ENCODE assay signal across 9 cellular contexts in the genomic region with DNA sequence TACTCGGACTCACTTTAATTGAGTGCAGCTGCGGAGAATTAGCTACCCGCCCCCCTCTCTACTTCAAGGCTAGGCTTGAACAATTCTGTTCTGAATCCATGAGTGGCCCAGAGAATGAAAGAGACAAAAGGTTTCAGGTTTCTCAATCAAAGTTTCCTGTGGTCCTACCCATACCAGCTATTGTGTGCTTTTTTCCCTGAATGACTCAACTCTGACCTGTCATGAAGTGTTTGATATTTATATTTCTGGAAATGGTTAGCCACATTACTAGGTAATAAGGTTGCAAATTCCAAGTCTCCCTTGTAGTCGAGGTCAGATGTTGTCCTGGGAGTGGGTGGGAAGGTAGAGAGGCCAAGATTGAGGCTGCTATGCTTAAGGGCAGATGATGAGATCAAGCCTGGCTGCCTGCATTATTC.
A peak's percentile ranks its signal among the peaks of the same experiment; 100 is the strongest.
DNase-seq lines count a peak whose midpoint lies in the region; ATAC-seq, FAIRE-seq and TF ChIP-seq lines count a peak whose summit lies in the region.
"Had no signal": no experiment of that assay in that cellular context is flagged by ENCODE, and none has a peak within 500 bp of the region (broad histone marks: within the 10 kb centered on the region; RNA-seq: fewer than 3 reads in every experiment).

No MANE protein-coding gene starts in this region.

- peak; percentile 98 for DNase-seq in Caki2 (ENCODE audit: low read depth)
- DNase-seq in RWPE2 (ENCODE audit: low spot score): peak; percentile 72
- peak; percentile 31 for DNase-seq in left cardiac atrium
- DNase-seq in GM12891 (ENCODE audit: insufficient read length, low spot score): no peak
- DNase-seq in CD14-positive monocyte (ENCODE audit: low spot score): no peak
- no peak for DNase-seq in activated CD4-positive, alpha-beta T cell treated with anti-CD3 and anti-CD28 coated beads for 4 hours

- peaks cover 49% of the 10 kb centered on the region for H3K4me1 Mint-ChIP-seq in CD14-positive monocyte

- TF ChIP-seq CTCF in RWPE2 (IDR thresholded peaks at IDR 0.05; ENCODE audit: poor library complexity, severe bottlenecking): no peak
- TF ChIP-seq CTCF in CD14-positive monocyte (IDR thresholded peaks at IDR 0.05): no peak

- peaks cover 56% of the 10 kb centered on the region for H3K4me1 ChIP-seq in RWPE2 (ENCODE audit: insufficient read depth, poor library complexity, severe bottlenecking)

- H3K36me3 ChIP-seq in RWPE2 (ENCODE audit: low read depth): no peaks in the 10 kb centered on the region

- H3K27ac ChIP-seq in RWPE2 (ENCODE audit: poor library complexity, severe bottlenecking): peak overlapping the region; percentile 97

- no peaks in the 10 kb centered on the region for H3K9me3 ChIP-seq in RWPE2 (ENCODE audit: severe bottlenecking)

- in situ Hi-C loops in Caki2 (cut with HindIII; ENCODE audit: low pct_unique_long_range_greater_than_20kb, low sequenced_read_pairs): no loop called here

- H3K27ac Mint-ChIP-seq in CD14-positive monocyte: no peak overlapping the region

- H3K27me3 Mint-ChIP-seq in CD14-positive monocyte (ENCODE audit: low read depth in 3 of 3): no peaks in the 10 kb centered on the region

- no peaks in the 10 kb centered on the region for H3K27me3 ChIP-seq in RWPE2 (ENCODE audit: insufficient read depth, poor library complexity, severe bottlenecking)

- no peak overlapping the region for H3K4me3 Mint-ChIP-seq in CD14-positive monocyte

- H3K36me3 Mint-ChIP-seq in CD14-positive monocyte: no peaks in the 10 kb centered on the region

- peak; percentile 71 for ATAC-seq in GM19467 (IDR thresholded peaks at IDR 0.05; ENCODE audit: unreplicated experiment)
- ATAC-seq in HG03442 (IDR thresholded peaks at IDR 0.05; ENCODE audit: unreplicated experiment): peak; percentile 88
- peak; percentile 88 for ATAC-seq in RWPE2 (ENCODE audit: low read depth)
- peak in 1 of 2 donors; percentile 55 for ATAC-seq in left cardiac atrium
- ATAC-seq: K562 had no signal

- no peak overlapping the region for H3K4me3 ChIP-seq in RWPE2 (ENCODE audit: severe bottlenecking)
- H3K4me3 ChIP-seq: K562 had no signal

- TF ChIP-seq POLR2A in GM12891 (IDR thresholded peaks at IDR 0.05; ENCODE audit: low read depth, low read length): no peak

- FAIRE-seq in GM12891 (lab: Jason Lieb, UNC): no peak
- FAIRE-seq: K562 had no signal

- H3K9me3 Mint-ChIP-seq in CD14-positive monocyte: peaks cover 0 to 5% (median 2%) of the 10 kb centered on the region in 7 donors

- intact Hi-C loops in left cardiac atrium (cut with DNase I): loop anchor here in 1 of 2 donors (10.0 kb wide), 1 partner anchor 225 kb away; no protein-coding TSS in a partner anchor
- intact Hi-C loops in CD14-positive monocyte (cut with micrococcal nuclease): no loop called here

TF ChIP-seq in GM12891, 5 proteins besides CTCF, POLR2A, EP300 and RAD21:
- no peak for TF ChIP-seq SPI1 (IDR thresholded peaks at IDR 0.05; ENCODE audit: low read depth, low read length)

Comparison
In these comparisons a context has a peak if more than half of its experiments do, and no peak if none do; other contexts are left out.
1. DNase-seq: peak in Caki2 (single experiment), RWPE2 (single experiment) and left cardiac atrium (single experiment); none in GM12891 (single experiment), CD14-positive monocyte (single experiment) and activated CD4-positive, alpha-beta T cell treated with anti-CD3 and anti-CD28 coated beads for 4 hours (0 of 2).